Comparison of ENCODE assay signal across 16 cellular contexts in the genomic region with DNA sequence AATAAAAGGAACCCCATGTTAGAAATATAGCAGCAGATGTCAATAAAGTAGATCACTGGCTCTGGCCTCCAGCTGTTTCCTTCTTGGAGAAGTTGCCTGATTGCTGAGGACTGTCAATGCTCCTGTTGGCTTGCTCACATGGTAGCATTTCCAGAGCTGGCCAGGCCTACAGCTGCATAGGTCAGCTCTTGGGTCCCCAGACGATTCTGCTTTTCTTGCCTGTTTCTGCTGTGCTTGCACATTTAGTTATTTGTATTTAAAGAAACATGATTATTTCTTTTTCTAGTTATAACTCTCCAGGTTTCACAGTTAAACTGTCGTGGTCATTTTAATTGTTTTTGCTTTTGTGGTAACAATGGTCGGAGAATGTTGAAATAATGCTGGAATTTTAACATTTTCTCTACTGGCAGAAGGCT. TPM values are rescaled to one million over a fixed set of nuclear protein-coding genes. Genes with fewer than 3 reads are reported as not detected.
DNase-seq lines count a peak whose midpoint lies in the region; ATAC-seq and TF ChIP-seq lines count a peak whose summit lies in the region.
"Had no signal": no experiment of that assay in that cellular context is flagged by ENCODE, and none has a peak within 500 bp of the region (broad histone marks: within the 10 kb centered on the region; RNA-seq: fewer than 3 reads in every experiment).

No MANE protein-coding gene starts in this region.

- no peak for TF ChIP-seq CTCF in glutamatergic neuron (IDR thresholded peaks at IDR 0.05; ENCODE audit: partially characterized antibody, unreplicated experiment)

- DNase-seq in DMS 273 treated with DMSO at 0.1 percent for 48 hours (lab: John Stamatoyannopoulos, UW), result peak; percentile 29
- DNase-seq in RPMI8226, result peak; percentile 14
- peak; percentile 34 for DNase-seq in glutamatergic neuron
- DNase-seq in putamen (ENCODE audit: low spot score), result peak; percentile 19
- DNase-seq in DMS153 (lab: John Stamatoyannopoulos, UW), result no peak
- no peak for DNase-seq in activated gamma-delta T cell treated with Interleukin-2 at 50 U/mL for 16 hours
- DNase-seq: activated CD4-positive, alpha-beta T cell treated with anti-CD3 and anti-CD28 coated beads, Interleukin-2, amount 50 U/mL, for 1 hour; Caco-2; immature natural killer cell; mesenchymal stem cell; NCI-H1694 treated with DMSO at 0.1 percent for 48 hours; retina; stimulated activated CD4-positive, alpha-beta T cell treated with anti-CD3 and anti-CD28 coated beads, Interleukin-2, amount 100 ng/mL, for 24 hours had no signal

- no peak for ATAC-seq in GM21528 (IDR thresholded peaks at IDR 0.05; ENCODE audit: low FRiP score, unreplicated experiment)
- ATAC-seq: gastroesophageal sphincter had no signal

- H3K36me3 Mint-ChIP-seq in glutamatergic neuron (ENCODE audit: unreplicated experiment), result no peaks in the 10 kb centered on the region
- H3K36me3 Mint-ChIP-seq: immature natural killer cell had no signal

- no peaks in the 10 kb centered on the region for H3K9me3 Mint-ChIP-seq in glutamatergic neuron (ENCODE audit: unreplicated experiment)

- H3K27ac Mint-ChIP-seq in glutamatergic neuron (ENCODE audit: unreplicated experiment), result no peak overlapping the region
- H3K27ac Mint-ChIP-seq: B cell, immature natural killer cell had no signal

- peaks cover 17% of the 10 kb centered on the region for H3K4me1 Mint-ChIP-seq in glutamatergic neuron (ENCODE audit: low read depth, unreplicated experiment)
- H3K4me1 Mint-ChIP-seq: B cell, immature natural killer cell had no signal

- no peak overlapping the region for H3K4me3 Mint-ChIP-seq in glutamatergic neuron (ENCODE audit: unreplicated experiment)
- H3K4me3 Mint-ChIP-seq: B cell, immature natural killer cell had no signal

- no peaks in the 10 kb centered on the region for H3K27me3 Mint-ChIP-seq in glutamatergic neuron (ENCODE audit: unreplicated experiment)
- H3K27me3 Mint-ChIP-seq: B cell had no signal

RNA-seq across cellular contexts. Expression of gene NAV3, which starts 7.2 kb away (rescaled TPM):
- total RNA-seq in glutamatergic neuron (ENCODE audit: unreplicated experiment), result 13.6 TPM
- total RNA-seq: B cell had no signal

Comparison
In these comparisons a context has a peak if more than half of its experiments do, and no peak if none do; other contexts are left out.
1. DNase-seq: peak in DMS 273 treated with DMSO at 0.1 percent for 48 hours (single experiment), RPMI8226 (single experiment), glutamatergic neuron (single experiment) and putamen (single experiment); none in DMS153 (single experiment) and activated gamma-delta T cell treated with Interleukin-2 at 50 U/mL for 16 hours (single experiment).